Comparison of ENCODE assay signal across 19 cellular contexts in genomic region chr3:172192830-172193415, GRCh38.
"Had no signal": no experiment of that assay in that cellular context is flagged by ENCODE, and none has a peak within 500 bp of the region (broad histone marks: within the 10 kb centered on the region; RNA-seq: fewer than 3 reads in every experiment).

No MANE protein-coding gene starts in this region.

- H3K9me3 ChIP-seq: lower lobe of right lung, pancreas, sigmoid colon, thyroid gland had no signal

- ATAC-seq: activated T-helper 17 cell treated with anti-CD3 and anti-CD28 coated beads, Interleukin-2, amount 50 U/mL, for 72 hours; effector memory CD8-positive, alpha-beta T cell; foreskin keratinocyte; lower lobe of right lung; stimulated activated memory B cell treated with anti-CD40 and anti-IgM and Interleukin-4, amounts not matched to agents 10 μg/mL and 1 μg/mL and 100 μg/mL, for 72 hours had no signal

- DNase-seq: activated CD4-positive, CD25-positive, alpha-beta regulatory T cell treated with anti-CD3 and anti-CD28 coated beads, Interleukin-2, amount 50 U/mL, for 72 hours; activated naive CD4-positive, alpha-beta T cell treated with anti-CD3 and anti-CD28 coated beads, Interleukin-2, amount 10 ng/mL, durations not matched to agents 7 days and 5 days; activated T-cell treated with anti-CD3 and anti-CD28 coated beads for 4 hours; dermis blood vessel endothelial cell; effector memory CD8-positive, alpha-beta T cell; foreskin keratinocyte; glutamatergic neuron; hypothalamus; kidney glomerular epithelial cell; lower lobe of right lung; pancreas; sigmoid colon; stimulated activated CD4-positive, alpha-beta T cell treated with anti-CD3 and anti-CD28 coated beads, Interleukin-2, amount 100 ng/mL, for 48 hours; T1000; thyroid gland had no signal

- H3K4me3 ChIP-seq: lower lobe of right lung, pancreas, sigmoid colon, thyroid gland had no signal

- H3K4me1 ChIP-seq: foreskin keratinocyte had no signal

- H3K36me3 ChIP-seq: lower lobe of right lung, pancreas, sigmoid colon, thyroid gland had no signal

- H3K27ac ChIP-seq: foreskin keratinocyte, lower lobe of right lung, pancreas, sigmoid colon, thyroid gland had no signal

- FAIRE-seq: astrocyte, bronchial epithelial cell, pancreas had no signal

- H3K27me3 ChIP-seq: foreskin keratinocyte, pancreas, sigmoid colon, thyroid gland had no signal
